8 cellular contexts compared by ENCODE assay signal in the genomic region with DNA sequence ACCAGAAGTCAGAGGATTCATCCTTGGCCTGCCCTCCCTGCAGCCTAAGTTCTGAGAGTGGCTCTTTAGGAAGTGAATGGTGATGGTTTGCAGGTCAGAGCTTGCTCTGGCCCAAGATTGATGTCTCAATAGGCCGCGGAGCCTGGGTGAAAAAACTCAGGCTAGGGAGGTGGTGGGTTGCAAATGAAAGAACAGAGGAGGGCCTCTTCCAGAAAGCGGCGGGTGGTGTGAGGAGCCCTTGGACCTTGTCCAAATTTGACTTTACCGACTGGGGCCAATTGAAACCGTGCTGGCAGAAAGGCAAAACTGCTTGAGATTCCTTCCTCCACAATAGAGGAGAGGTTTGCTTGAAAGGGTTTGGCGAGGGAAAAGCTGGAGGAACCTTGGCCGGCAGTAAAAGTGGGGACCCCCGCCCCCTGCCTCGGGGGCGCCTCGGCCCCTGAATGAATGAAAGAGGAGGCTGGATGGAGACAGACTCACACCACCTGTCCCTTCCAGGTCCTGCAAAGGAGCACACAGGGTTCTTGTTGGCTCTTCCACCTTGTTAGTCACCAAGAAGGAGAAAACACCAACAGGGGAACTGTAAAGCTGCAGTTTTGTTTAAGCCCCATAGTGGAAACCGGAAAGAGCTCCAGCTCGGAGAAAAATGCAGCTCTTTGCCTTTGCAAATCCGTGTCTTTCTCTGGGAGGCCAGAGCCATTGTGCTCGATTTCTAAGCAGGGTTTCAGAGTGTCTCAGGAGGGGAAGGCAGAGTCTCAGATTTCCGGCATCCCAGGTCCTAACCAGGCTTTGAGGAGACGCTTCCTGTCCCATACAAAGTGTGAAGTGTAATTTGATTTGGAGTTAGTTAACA.
DNase-seq lines count a peak whose midpoint lies in the region; ATAC-seq and TF ChIP-seq lines count a peak whose summit lies in the region.

No MANE protein-coding gene starts in this region.

- no peak for TF ChIP-seq CTCF in CD4-positive, alpha-beta T cell (IDR thresholded peaks at IDR 0.05)

- peak; percentile 19 for ATAC-seq in CD4-positive, alpha-beta T cell (ENCODE audit: poor library complexity)
- ATAC-seq in naive B cell (ENCODE audit: low read depth in 2 of 2) (peak; percentile 7 to 24), HG02981 (IDR thresholded peaks at IDR 0.05; ENCODE audit: unreplicated experiment) (no peak), HG02938 (IDR thresholded peaks at IDR 0.05; ENCODE audit: unreplicated experiment) (no peak), GM18907 (IDR thresholded peaks at IDR 0.05; ENCODE audit: unreplicated experiment) (no peak)

- no peaks in the 10 kb centered on the region for H3K9me3 Mint-ChIP-seq in CD4-positive, alpha-beta T cell
- H3K9me3 Mint-ChIP-seq in IgD-negative memory B cell (no peaks in the 10 kb centered on the region), naive B cell (peaks cover 0 to 10% (median 0%) of the 10 kb centered on the region in 7 donors)

- no peak for DNase-seq in CD4-positive, alpha-beta T cell
- DNase-seq in SKM-1 (lab: John Stamatoyannopoulos, UW; ENCODE audit: unreplicated experiment) (peak; percentile 8), epidermal melanocyte (ENCODE audit: insufficient read length, low spot score) (peak; percentile 80), naive B cell (no peak)

- H3K27ac Mint-ChIP-seq in CD4-positive, alpha-beta T cell = peak overlapping the region; percentile 97
- peak overlapping the region; percentile 78 to 93 (median 88) for H3K27ac Mint-ChIP-seq in IgD-negative memory B cell
- peak overlapping the region; percentile 92 to 99 (median 95) for H3K27ac Mint-ChIP-seq in naive B cell

- peaks cover 89% of the 10 kb centered on the region for H3K36me3 Mint-ChIP-seq in CD4-positive, alpha-beta T cell (ENCODE audit: low read depth)
- H3K36me3 Mint-ChIP-seq in IgD-negative memory B cell (peaks cover 8% of the 10 kb centered on the region), naive B cell (peaks cover 10 to 27% of the 10 kb centered on the region in 2 donors)

- intact Hi-C loops in CD4-positive, alpha-beta T cell (cut with DNase I, micrococcal nuclease) = loop anchor here in 1 of 2 experiments (2.0 kb wide), 1 partner anchor 41 kb away; no protein-coding TSS in a partner anchor

- CTCF ChIA-PET in CD4-positive, alpha-beta T cell (lab: Charles Lee) = interaction anchor here (1.0 to 3.2 kb wide), 7 partner anchors 13 to 147 kb away, joined by 3 to 15 read pairs (median 3); no protein-coding TSS in a partner anchor

- peaks cover 97% of the 10 kb centered on the region for H3K4me1 Mint-ChIP-seq in CD4-positive, alpha-beta T cell (ENCODE audit: low read depth)
- H3K4me1 Mint-ChIP-seq in IgD-negative memory B cell (peaks cover 59 to 63% (median 61%) of the 10 kb centered on the region in 3 donors), naive B cell (peaks cover 85 to 94% (median 93%) of the 10 kb centered on the region in 3 donors)

- H3K27me3 Mint-ChIP-seq in CD4-positive, alpha-beta T cell = no peaks in the 10 kb centered on the region
- H3K27me3 Mint-ChIP-seq in IgD-negative memory B cell (no peaks in the 10 kb centered on the region), naive B cell (no peaks in the 10 kb centered on the region)

- H3K4me3 Mint-ChIP-seq in CD4-positive, alpha-beta T cell = peak overlapping the region; percentile 79
- peak overlapping the region; percentile 72 to 90 (median 80) for H3K4me3 Mint-ChIP-seq in IgD-negative memory B cell
- peak overlapping the region; percentile 52 to 92 (median 84) for H3K4me3 Mint-ChIP-seq in naive B cell

- H3K27me3 ChIP-seq in CD4-positive, alpha-beta T cell (ENCODE audit: control insufficient read depth, insufficient read depth, low read length) = no peaks in the 10 kb centered on the region

- POLR2A ChIA-PET in CD4-positive, alpha-beta T cell (lab: Charles Lee) = interaction anchor here (0.9 to 9.9 kb wide), 20 partner anchors 11 to 486 kb away, joined by 3 to 90 read pairs (median 6); partner anchors contain the start of gene TNRC6C

- peak overlapping the region; percentile 62 for H3K27ac ChIP-seq in CD4-positive, alpha-beta T cell (ENCODE audit: low read depth, low read length)

- H3K9me3 ChIP-seq in CD4-positive, alpha-beta T cell (ENCODE audit: control insufficient read depth, low read length) = no peaks in the 10 kb centered on the region

Comparison
In these comparisons a context has a peak if more than half of its experiments do, and no peak if none do; other contexts are left out.
1. ATAC-seq: peak in CD4-positive, alpha-beta T cell (single experiment) and naive B cell (2 of 2); none in HG02981 (single experiment), HG02938 (single experiment) and GM18907 (single experiment).
2. DNase-seq: peak in SKM-1 (single experiment) and epidermal melanocyte (single experiment); none in CD4-positive, alpha-beta T cell (0 of 10) and naive B cell (single experiment).
3. Peak in every context shown above with its lines, with median percentiles within 50 percentile points of each other: H3K27ac Mint-ChIP-seq and H3K4me3 Mint-ChIP-seq.